1 cellular context compared by ENCODE assay signal in genomic region chr19:19170053-19170945, GRCh38.
TF ChIP-seq lines count a peak whose summit lies in the region.

Gene MEF2B (minus strand): TSS chr19:19170263. CDS start chr19:19150735, 19,528 bp downstream.

TF ChIP-seq in K562, 482 proteins besides CTCF, POLR2A, EP300 and RAD21 (continued from another document and continues in another):
- TF ChIP-seq PURB (CRISPR knock-in tag; IDR thresholded peaks at IDR 0.05; ENCODE audit: low read depth) (no peak), RB1 (IDR thresholded peaks at IDR 0.05; ENCODE audit: low read depth) (no peak), PRMT5 (CRISPR knock-in tag; IDR thresholded peaks at IDR 0.05) (no peak), L3MBTL2 (IDR thresholded peaks at IDR 0.05) (peak; percentile 58), HMBOX1 (IDR thresholded peaks at IDR 0.05) (no peak), SREBF1 (IDR thresholded peaks at IDR 0.05; ENCODE audit: borderline replicate concordance, low read depth, low read length) (no peak), ZBTB8A (IDR thresholded peaks at IDR 0.05; ENCODE audit: partially characterized antibody) (no peak), NR2C1 (IDR thresholded peaks at IDR 0.05) (peak; percentile 30; the same call in 1 of the 2 replicates), NR2C1 (tag; IDR thresholded peaks at IDR 0.05) (peak; percentile 16; the same call in 1 of the 2 replicates), ZNF740 (CRISPR knock-in tag; IDR thresholded peaks at IDR 0.05) (no peak), ZNF740 (tag; IDR thresholded peaks at IDR 0.05) (no peak), WHSC1 (IDR thresholded peaks at IDR 0.05; ENCODE audit: low read length) (no peak), TRIM24 (IDR thresholded peaks at IDR 0.05) (no peak), CHAMP1 (IDR thresholded peaks at IDR 0.05) (no peak), THRA (IDR thresholded peaks at IDR 0.05) (no peak), HLTF (IDR thresholded peaks at IDR 0.05) (0 out of 2 replicates have a peak, but pooled peaks have one; percentile 38), RREB1 (CRISPR knock-in tag; IDR thresholded peaks at IDR 0.05) (no peak), RBM25 (IDR thresholded peaks at IDR 0.05; ENCODE audit: low read depth, low read length, severe bottlenecking) (peak; percentile 65), NRF1 (conservative IDR thresholded peaks at IDR 0.05 in 1 of 2, IDR thresholded peaks at IDR 0.05 in 1 of 2) (peak; percentile 48 to 60; a peak in 3 of 4 replicates), PHB2 (IDR thresholded peaks at IDR 0.05; ENCODE audit: low read depth) (no peak), CBFA2T2 (conservative IDR thresholded peaks at IDR 0.05) (no peak), COPS2 (conservative IDR thresholded peaks at IDR 0.05) (no peak), ZNF395 (CRISPR knock-in tag; IDR thresholded peaks at IDR 0.05) (no peak), HMG20A (CRISPR knock-in tag; conservative IDR thresholded peaks at IDR 0.05) (no peak), SREBF2 (CRISPR knock-in tag; IDR thresholded peaks at IDR 0.05) (no peak), EHMT2 (IDR thresholded peaks at IDR 0.05) (no peak), KLF6 (CRISPR knock-in tag; IDR thresholded peaks at IDR 0.05; ENCODE audit: borderline replicate concordance) (no peak), MAZ (CRISPR knock-in tag; conservative IDR thresholded peaks at IDR 0.05 in 1 of 2, IDR thresholded peaks at IDR 0.05 in 1 of 2) (peak; percentile 24 to 50; a peak in 1 of 4 replicates), STAT5B (CRISPR knock-in tag; IDR thresholded peaks at IDR 0.05) (no peak), ZFPM2 (CRISPR knock-in tag; IDR thresholded peaks at IDR 0.05) (no peak), VEZF1 (CRISPR knock-in tag; IDR thresholded peaks at IDR 0.05) (0 out of 2 replicates have a peak, but pooled peaks have one; percentile 16), RBFOX2 (IDR thresholded peaks at IDR 0.05; ENCODE audit: low read depth, low read length) (peak; percentile 70), ZNF280A (IDR thresholded peaks at IDR 0.05; ENCODE audit: low read depth, partially characterized antibody) (no peak), BRCA1 (IDR thresholded peaks at IDR 0.05) (no peak), BRCA1 (CRISPR knock-in tag; IDR thresholded peaks at IDR 0.05) (no peak), ZNF561 (CRISPR knock-in tag; conservative IDR thresholded peaks at IDR 0.05) (no peak), E2F4 (CRISPR knock-in tag; IDR thresholded peaks at IDR 0.05; ENCODE audit: low read depth) (no peak), JUND (IDR thresholded peaks at IDR 0.05; ENCODE audit: borderline replicate concordance, low read depth, low read length) (no peak), JUND (tag; IDR thresholded peaks at IDR 0.05; ENCODE audit: borderline replicate concordance, low read depth, low read length) (no peak), KDM2B (CRISPR knock-in tag; IDR thresholded peaks at IDR 0.05) (peak; percentile 54; the same call in 1 of the 2 replicates), ZNF785 (CRISPR knock-in tag; IDR thresholded peaks at IDR 0.05) (no peak), MECOM (CRISPR knock-in tag; IDR thresholded peaks at IDR 0.05) (no peak), CREB5 (CRISPR knock-in tag; IDR thresholded peaks at IDR 0.05) (no peak), ELF1 (tag; IDR thresholded peaks at IDR 0.05) (no peak), DDX20 (tag; IDR thresholded peaks at IDR 0.05; ENCODE audit: low read depth) (no peak)
